Comparison of ENCODE assay signal across 1 cellular context in the genomic region with DNA sequence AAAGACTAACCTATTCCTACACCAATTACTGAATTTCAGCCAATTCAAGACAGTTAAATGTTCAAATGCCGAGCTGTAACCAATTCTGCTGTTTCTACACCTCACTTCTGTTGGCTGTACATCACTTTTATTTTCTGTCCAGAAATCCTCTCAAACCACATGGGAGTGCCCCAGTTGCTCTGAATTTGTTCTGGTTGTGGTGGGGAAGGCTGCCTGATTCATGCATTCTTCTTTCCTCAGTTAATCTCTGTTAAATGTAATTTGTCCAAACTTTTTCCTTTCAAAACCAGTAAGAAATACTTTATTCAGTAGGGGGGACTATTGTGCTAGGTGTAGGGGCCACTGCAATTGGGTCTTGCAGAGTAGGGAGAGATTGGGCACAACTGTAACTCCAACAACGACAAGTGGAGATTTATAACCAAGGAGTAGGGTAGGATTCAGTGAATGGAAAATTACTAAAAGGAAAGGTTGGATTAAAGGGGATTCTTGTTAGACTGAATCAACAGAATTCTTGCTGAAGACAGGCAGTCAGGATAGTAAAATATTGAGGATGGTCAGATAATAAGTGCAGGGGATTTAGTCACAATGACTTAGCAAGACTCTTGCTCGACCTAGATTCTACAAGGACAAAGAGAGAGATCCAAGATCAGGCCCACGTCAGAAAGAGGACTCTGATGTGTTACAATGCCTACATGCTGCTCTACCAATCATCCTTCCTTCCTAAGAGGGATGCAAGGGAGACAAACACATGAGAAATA.
TF ChIP-seq lines count a peak whose summit lies in the region.

No MANE protein-coding gene starts in this region.

TF ChIP-seq in H1, 55 proteins besides CTCF, POLR2A, EP300 and RAD21 (continued from another document):
- TF ChIP-seq NRF1 (IDR thresholded peaks at IDR 0.05; ENCODE audit: low read depth, low read length) (no peak), E2F6 (IDR thresholded peaks at IDR 0.05) (no peak), BACH1 (IDR thresholded peaks at IDR 0.05; ENCODE audit: low read length) (no peak), GABPA (IDR thresholded peaks at IDR 0.05; ENCODE audit: borderline replicate concordance, insufficient read depth, low read length) (no peak), SUZ12 (IDR thresholded peaks at IDR 0.05; ENCODE audit: low read length) (no peak), CHD1 (IDR thresholded peaks at IDR 0.05; ENCODE audit: low read depth, low read length) (no peak), JUN (IDR thresholded peaks at IDR 0.05; ENCODE audit: low read depth, low read length) (no peak)
